In genomic region chrX:153980394-153980793, GRCh38 we compare ENCODE assay signal across 8 cellular contexts. TPM values are rescaled to one million over a fixed set of nuclear protein-coding genes. Genes with fewer than 3 reads are reported as not detected.
A peak's percentile ranks its signal among the peaks of the same experiment; 100 is the strongest.
DNase-seq lines count a peak whose midpoint lies in the region; ATAC-seq and TF ChIP-seq lines count a peak whose summit lies in the region.
"Not testable (repeated sequence)": the region's sequence is repeated elsewhere in the genome, so short reads cannot be mapped to it uniquely, and the experiment has no call there.

No MANE protein-coding gene starts in this region.

- intact Hi-C loops in stomach (cut with DNase I; ENCODE audit: low total_unique reads), result not testable (repeated sequence)

- H3K27ac ChIP-seq in CD8-positive, alpha-beta memory T cell (ENCODE audit: low read depth, low read length), result peak overlapping the region; percentile 31
- H3K27ac ChIP-seq in stomach, result peak overlapping the region; percentile 41 to 66 (median 57)

- H3K4me1 ChIP-seq in CD8-positive, alpha-beta memory T cell (ENCODE audit: insufficient read depth, low read length), result peaks cover 47% of the 10 kb centered on the region
- H3K4me1 ChIP-seq in stomach, result peaks cover 0 to 16% (median 9%) of the 10 kb centered on the region in 4 donors

- not testable (repeated sequence) for H3K9me3 ChIP-seq in CD8-positive, alpha-beta memory T cell (ENCODE audit: low read length); stomach

- not testable (repeated sequence) for H3K36me3 ChIP-seq in CD8-positive, alpha-beta memory T cell (ENCODE audit: insufficient read depth, low read length); stomach

- TF ChIP-seq EP300 in stomach (IDR thresholded peaks at IDR 0.05), result not testable (repeated sequence)

- not testable (repeated sequence) for H3K36me3 Mint-ChIP-seq in CD8-positive, alpha-beta memory T cell; activated T-cell treated with anti-CD3 and anti-CD28 coated beads, Interleukin-2, amount 50 U/mL, for 72 hours (ENCODE audit: insufficient read depth in 2 of 2); naive thymus-derived CD8-positive, alpha-beta T cell

- POLR2A ChIA-PET in CD8-positive, alpha-beta memory T cell (lab: Charles Lee), result interaction anchor here (0.7 to 2.2 kb wide), 3 partner anchors 9 to 34 kb away, joined by 3 to 15 read pairs (median 3); partner anchors contain the start of gene HCFC1
- POLR2A ChIA-PET in naive thymus-derived CD8-positive, alpha-beta T cell (lab: Charles Lee), result interaction anchor here (1.0 to 3.4 kb wide), 7 partner anchors 9 to 417 kb away, joined by 3 to 55 read pairs (median 7); partner anchors contain the start of genes HCFC1, IRAK1, RPL10 and TMEM187

- ATAC-seq in GM19351 (IDR thresholded peaks at IDR 0.05; ENCODE audit: unreplicated experiment) (peak; percentile 51), HG03108 (IDR thresholded peaks at IDR 0.05; ENCODE audit: unreplicated experiment) (peak; percentile 49)
- ATAC-seq in activated T-cell treated with anti-CD3 and anti-CD28 coated beads, Interleukin-2, amount 50 U/mL, for 72 hours (replicated peaks in 1 of 2), result peak; percentile 51 to 53
- ATAC-seq in naive thymus-derived CD8-positive, alpha-beta T cell, result peak; percentile 31 to 67

- H3K27me3 Mint-ChIP-seq in CD8-positive, alpha-beta memory T cell; activated T-cell treated with anti-CD3 and anti-CD28 coated beads, Interleukin-2, amount 50 U/mL, for 72 hours (ENCODE audit: low read depth); naive thymus-derived CD8-positive, alpha-beta T cell: not testable (repeated sequence)

- not testable (repeated sequence) for H3K4me3 ChIP-seq in CD8-positive, alpha-beta memory T cell (ENCODE audit: low read length); stomach

- not testable (repeated sequence) for DNase-seq in CD8-positive, alpha-beta memory T cell; activated T-cell treated with anti-CD3 and anti-CD28 coated beads, Interleukin-2, amount 50 U/mL, for 72 hours; stomach
- peak; percentile 83 for DNase-seq in RPMI8226
- DNase-seq in central memory CD4-positive, alpha-beta T cell, result peak; percentile 19
- peak in 1 of 10 donors; percentile 30 for DNase-seq in naive thymus-derived CD8-positive, alpha-beta T cell

- H3K27ac Mint-ChIP-seq in CD8-positive, alpha-beta memory T cell, result peak overlapping the region; percentile 81 to 99 (median 95)
- H3K27ac Mint-ChIP-seq in activated T-cell treated with anti-CD3 and anti-CD28 coated beads, Interleukin-2, amount 50 U/mL, for 72 hours, result peak overlapping the region; percentile 86
- peak overlapping the region; percentile 87 to 97 (median 94) for H3K27ac Mint-ChIP-seq in naive thymus-derived CD8-positive, alpha-beta T cell

- CTCF ChIA-PET in CD8-positive, alpha-beta memory T cell (lab: Charles Lee), result interaction anchor here (1.3 to 2.8 kb wide), 3 partner anchors 10 to 34 kb away, joined by 4 to 9 read pairs (median 5); partner anchors contain the start of gene HCFC1

- WGBS in stomach, 5 donors, result 21 to 63% (median 43%) methylated on average over 3 to 9 of the region's 10 CpGs

- TF ChIP-seq POLR2A in stomach (IDR thresholded peaks at IDR 0.05), result not testable (repeated sequence)

- TF ChIP-seq CTCF in stomach (IDR thresholded peaks at IDR 0.05), result not testable (repeated sequence)

- peaks cover 37 to 53% (median 47%) of the 10 kb centered on the region in 3 donors for H3K4me1 Mint-ChIP-seq in CD8-positive, alpha-beta memory T cell
- peaks cover 48% of the 10 kb centered on the region for H3K4me1 Mint-ChIP-seq in activated T-cell treated with anti-CD3 and anti-CD28 coated beads, Interleukin-2, amount 50 U/mL, for 72 hours (ENCODE audit: low read depth)
- peaks cover 15 to 51% (median 40%) of the 10 kb centered on the region in 4 donors for H3K4me1 Mint-ChIP-seq in naive thymus-derived CD8-positive, alpha-beta T cell

- not testable (repeated sequence) for H3K27me3 ChIP-seq in CD8-positive, alpha-beta memory T cell (ENCODE audit: insufficient read depth, low read length, poor library complexity, severe bottlenecking); stomach

- peak overlapping the region; percentile 60 to 89 (median 79) for H3K4me3 Mint-ChIP-seq in CD8-positive, alpha-beta memory T cell
- peak overlapping the region; percentile 60 to 87 for H3K4me3 Mint-ChIP-seq in activated T-cell treated with anti-CD3 and anti-CD28 coated beads, Interleukin-2, amount 50 U/mL, for 72 hours
- H3K4me3 Mint-ChIP-seq in naive thymus-derived CD8-positive, alpha-beta T cell, result peak overlapping the region; percentile 61 to 82 (median 74)

- not testable (repeated sequence) for H3K9me3 Mint-ChIP-seq in CD8-positive, alpha-beta memory T cell; activated T-cell treated with anti-CD3 and anti-CD28 coated beads, Interleukin-2, amount 50 U/mL, for 72 hours; naive thymus-derived CD8-positive, alpha-beta T cell

RNA-seq across cellular contexts. Expression of gene TMEM187, which starts 7.8 kb away (rescaled TPM):
- 1 to 10 TPM; 3.3 to 3.5 TPM for total RNA-seq in CD8-positive, alpha-beta memory T cell
- polyA plus RNA-seq in CD8-positive, alpha-beta memory T cell, result 17.2 TPM
- 1 to 10 TPM; 9.1 to 9.8 TPM for total RNA-seq in activated T-cell treated with anti-CD3 and anti-CD28 coated beads, Interleukin-2, amount 50 U/mL, for 72 hours
- 10 to 100 TPM in 1 of 2 experiments, 1 to 10 TPM in 1; 9.3 to 11.2 TPM for total RNA-seq in naive thymus-derived CD8-positive, alpha-beta T cell
- polyA plus RNA-seq in naive thymus-derived CD8-positive, alpha-beta T cell, result 10 to 100 TPM in 1 of 3 donors, 1 to 10 TPM in 2; 3.1 to 13.6 (median 8.9) TPM
- 10 to 100 TPM in 1 of 5 donors, 1 to 10 TPM in 2, under 1 TPM in 1, not detected in 1; 0.89 to 16.2 (median 2.9) TPM for total RNA-seq in stomach
- polyA plus RNA-seq in stomach, result 1 to 10 TPM; 2.3 to 7.0 (median 6.3) TPM

RNA-seq across cellular contexts. Expression of gene HCFC1, which starts 8.8 kb away (rescaled TPM):
- 100 to 1,000 TPM; 152 to 156 TPM for total RNA-seq in CD8-positive, alpha-beta memory T cell
- 12.4 TPM for polyA plus RNA-seq in CD8-positive, alpha-beta memory T cell
- total RNA-seq in activated T-cell treated with anti-CD3 and anti-CD28 coated beads, Interleukin-2, amount 50 U/mL, for 72 hours, result 10 to 100 TPM; 59.3 to 65.8 TPM
- 10 to 100 TPM; 62.4 to 64.9 TPM for total RNA-seq in naive thymus-derived CD8-positive, alpha-beta T cell
- polyA plus RNA-seq in naive thymus-derived CD8-positive, alpha-beta T cell, result 10 to 100 TPM in 1 of 3 donors, 1 to 10 TPM in 2; 3.3 to 11.9 (median 7.9) TPM
- total RNA-seq in stomach, result 10 to 100 TPM; 13.2 to 61.6 (median 35.3) TPM
- 10 to 100 TPM in 2 of 3 donors, 1 to 10 TPM in 1; 9.0 to 13.9 (median 12.6) TPM for polyA plus RNA-seq in stomach

RNA-seq across cellular contexts. Expression of gene RENBP, which starts 36.0 kb away (rescaled TPM):
- total RNA-seq in CD8-positive, alpha-beta memory T cell, result 1 to 10 TPM; 3.5 to 4.6 TPM
- not detected for polyA plus RNA-seq in CD8-positive, alpha-beta memory T cell
- 10 to 100 TPM; 11.6 to 13.9 TPM for total RNA-seq in activated T-cell treated with anti-CD3 and anti-CD28 coated beads, Interleukin-2, amount 50 U/mL, for 72 hours
- total RNA-seq in naive thymus-derived CD8-positive, alpha-beta T cell, result 10 to 100 TPM; 17.8 to 18.2 TPM
- under 1 TPM; 0.49 to 0.96 (median 0.73) TPM for polyA plus RNA-seq in naive thymus-derived CD8-positive, alpha-beta T cell
- total RNA-seq in stomach, result 1 to 10 TPM in 2 of 5 donors, not detected in 3; 2.3 to 8.3 TPM
- 10 to 100 TPM in 1 of 3 donors, 1 to 10 TPM in 2; 4.4 to 12.7 (median 8.1) TPM for polyA plus RNA-seq in stomach

RNA-seq across cellular contexts. Expression of gene IRAK1, which starts 39.3 kb away (rescaled TPM):
- total RNA-seq in CD8-positive, alpha-beta memory T cell, result 100 to 1,000 TPM; 208 to 214 TPM
- polyA plus RNA-seq in CD8-positive, alpha-beta memory T cell, result 58.0 TPM
- total RNA-seq in activated T-cell treated with anti-CD3 and anti-CD28 coated beads, Interleukin-2, amount 50 U/mL, for 72 hours, result 100 to 1,000 TPM; 131 to 150 TPM
- total RNA-seq in naive thymus-derived CD8-positive, alpha-beta T cell, result 10 to 100 TPM; 68.8 to 76.6 TPM
- polyA plus RNA-seq in naive thymus-derived CD8-positive, alpha-beta T cell, result 10 to 100 TPM; 23.9 to 44.7 (median 27.8) TPM
- 100 to 1,000 TPM in 2 of 5 donors, 10 to 100 TPM in 3; 25.5 to 211 (median 75.2) TPM for total RNA-seq in stomach
- 10 to 100 TPM; 52.1 to 73.9 (median 59.1) TPM for polyA plus RNA-seq in stomach

RNA-seq across cellular contexts. Expression of gene NAA10, which starts 45.6 kb away (rescaled TPM):
- total RNA-seq in CD8-positive, alpha-beta memory T cell, result 100 to 1,000 TPM; 160 to 162 TPM
- 105 TPM for polyA plus RNA-seq in CD8-positive, alpha-beta memory T cell
- total RNA-seq in activated T-cell treated with anti-CD3 and anti-CD28 coated beads, Interleukin-2, amount 50 U/mL, for 72 hours, result 10 to 100 TPM; 76.7 to 94.1 TPM
- 10 to 100 TPM; 72.1 to 80.8 TPM for total RNA-seq in naive thymus-derived CD8-positive, alpha-beta T cell
- polyA plus RNA-seq in naive thymus-derived CD8-positive, alpha-beta T cell, result 10 to 100 TPM; 66.8 to 73.3 (median 71.3) TPM
- total RNA-seq in stomach, result 10 to 100 TPM; 23.2 to 63.8 (median 35.6) TPM
- 100 to 1,000 TPM; 114 to 161 (median 125) TPM for polyA plus RNA-seq in stomach
